9 cellular contexts compared by ENCODE assay signal in genomic region chr15:88627463-88627862, GRCh38. TPM values are rescaled to one million over a fixed set of nuclear protein-coding genes. Genes with fewer than 3 reads are reported as not detected.
DNase-seq lines count a peak whose midpoint lies in the region; ATAC-seq, FAIRE-seq and TF ChIP-seq lines count a peak whose summit lies in the region.
"Had no signal": no experiment of that assay in that cellular context is flagged by ENCODE, and none has a peak within 500 bp of the region (broad histone marks: within the 10 kb centered on the region; RNA-seq: fewer than 3 reads in every experiment).

No MANE protein-coding gene starts in this region.

- no peak for TF ChIP-seq CTCF in MM.1S (IDR thresholded peaks at IDR 0.05; ENCODE audit: low read length)
- TF ChIP-seq CTCF in natural killer cell (IDR thresholded peaks at IDR 0.05) = no peak
- no peak for TF ChIP-seq CTCF in mesothelial cell of epicardium (IDR thresholded peaks at IDR 0.05; ENCODE audit: unreplicated experiment)
- TF ChIP-seq CTCF in kidney (IDR thresholded peaks at IDR 0.05; ENCODE audit: borderline replicate concordance, extremely low read depth, insufficient read depth) = no peak

- H3K4me1 Mint-ChIP-seq in activated T-helper 17 cell treated with anti-CD3 and anti-CD28 coated beads, Interleukin-2, amount 50 U/mL, for 72 hours = peaks cover 43% of the 10 kb centered on the region
- peaks cover 34 to 60% of the 10 kb centered on the region in 2 donors for H3K4me1 Mint-ChIP-seq in natural killer cell
- H3K4me1 Mint-ChIP-seq in mesothelial cell of epicardium = peaks cover 26% of the 10 kb centered on the region

- peak overlapping the region; percentile 87 for H3K4me3 Mint-ChIP-seq in activated T-helper 17 cell treated with anti-CD3 and anti-CD28 coated beads, Interleukin-2, amount 50 U/mL, for 72 hours
- H3K4me3 Mint-ChIP-seq in natural killer cell (peak overlapping the region; percentile 66), mesothelial cell of epicardium (no peak overlapping the region)

- peaks cover 37% of the 10 kb centered on the region for H3K36me3 ChIP-seq in MM.1S (replicated peaks; ENCODE audit: insufficient read depth, low read length)
- H3K36me3 ChIP-seq in kidney (ENCODE audit: control insufficient read depth in 1 of 2, insufficient read depth in 2 of 2, low read length in 2 of 2) = peaks cover 16 to 19% of the 10 kb centered on the region in 2 donors

- H3K27ac Mint-ChIP-seq in activated T-helper 17 cell treated with anti-CD3 and anti-CD28 coated beads, Interleukin-2, amount 50 U/mL, for 72 hours = peak overlapping the region; percentile 89
- H3K27ac Mint-ChIP-seq in natural killer cell = peak overlapping the region; percentile 80
- H3K27ac Mint-ChIP-seq in mesothelial cell of epicardium = no peak overlapping the region

- H3K4me3 ChIP-seq in MM.1S (ENCODE audit: low read length) = no peak overlapping the region
- H3K4me3 ChIP-seq in kidney (ENCODE audit: low read length in 2 of 2) = no peak overlapping the region

- no peak for FAIRE-seq in kidney (lab: Jason Lieb, UNC)

- H3K27me3 ChIP-seq in MM.1S (replicated peaks; ENCODE audit: insufficient read depth, low read length) = no peaks in the 10 kb centered on the region

- H3K4me1 ChIP-seq in MM.1S (ENCODE audit: low read length) (peaks cover 71% of the 10 kb centered on the region), kidney (ENCODE audit: control insufficient read depth in 1 of 2, insufficient read depth in 1 of 2, low read depth in 1 of 2, low read length in 2 of 2) (peaks cover 0 to 11% of the 10 kb centered on the region in 2 donors)

- no peaks in the 10 kb centered on the region for H3K27me3 Mint-ChIP-seq in activated T-helper 17 cell treated with anti-CD3 and anti-CD28 coated beads, Interleukin-2, amount 50 U/mL, for 72 hours
- no peaks in the 10 kb centered on the region for H3K27me3 Mint-ChIP-seq in natural killer cell (ENCODE audit: low read depth in 2 of 2)
- H3K27me3 Mint-ChIP-seq in mesothelial cell of epicardium (ENCODE audit: low read depth) = no peaks in the 10 kb centered on the region

- DNase-seq in MM.1S (peak; percentile 88), natural killer cell (no peak), left ventricle myocardium superior (no peak), COLO829 (ENCODE audit: low spot score) (no peak), mesothelial cell of epicardium (ENCODE audit: low spot score in 2 of 2, unreplicated experiment in 2 of 2) (no peak), kidney (no peak)
- DNase-seq: NCI-H187 treated with DMSO at 0.1 percent for 48 hours had no signal

- no peaks in the 10 kb centered on the region for H3K9me3 Mint-ChIP-seq in activated T-helper 17 cell treated with anti-CD3 and anti-CD28 coated beads, Interleukin-2, amount 50 U/mL, for 72 hours
- H3K9me3 Mint-ChIP-seq in natural killer cell (no peaks in the 10 kb centered on the region), mesothelial cell of epicardium (no peaks in the 10 kb centered on the region)

- peaks cover 57% of the 10 kb centered on the region for H3F3A ChIP-seq in MM.1S (ENCODE audit: insufficient read depth, low read length)

- H3K36me3 Mint-ChIP-seq in activated T-helper 17 cell treated with anti-CD3 and anti-CD28 coated beads, Interleukin-2, amount 50 U/mL, for 72 hours (ENCODE audit: low read depth) = peaks cover 100% of the 10 kb centered on the region
- H3K36me3 Mint-ChIP-seq in natural killer cell (peaks cover 7% of the 10 kb centered on the region), mesothelial cell of epicardium (peaks cover 15% of the 10 kb centered on the region)

- intact Hi-C loops in natural killer cell (cut with micrococcal nuclease) (no loop called here), left ventricle myocardium superior (cut with micrococcal nuclease) (no loop called here), kidney (cut with DNase I) (no loop called here)

- no peaks in the 10 kb centered on the region for H3K9me2 ChIP-seq in MM.1S (replicated peaks; ENCODE audit: insufficient read depth, low read length)

- H2AFZ ChIP-seq in MM.1S (ENCODE audit: low read length) = no peak overlapping the region

- H3K9me3 ChIP-seq in MM.1S (replicated peaks; ENCODE audit: insufficient read depth, low read length) (no peaks in the 10 kb centered on the region), kidney (ENCODE audit: control insufficient read depth in 1 of 2, low read length in 2 of 2) (no peaks in the 10 kb centered on the region)

- H3K4me2 ChIP-seq in MM.1S (ENCODE audit: low read depth, low read length) = peak overlapping the region; percentile 45

- H4K20me1 ChIP-seq in MM.1S (ENCODE audit: insufficient read depth, low read length) = peaks cover 28% of the 10 kb centered on the region

- peak; percentile 29 for ATAC-seq in GM18909 (IDR thresholded peaks at IDR 0.05; ENCODE audit: poor library complexity, unreplicated experiment)
- peak; percentile 51 for ATAC-seq in activated T-helper 17 cell treated with anti-CD3 and anti-CD28 coated beads, Interleukin-2, amount 50 U/mL, for 72 hours (replicated peaks)
- ATAC-seq in natural killer cell = peak in 2 of 3 donors; percentile 41 to 44
- ATAC-seq in left ventricle myocardium superior = no peak

- H3K79me2 ChIP-seq in MM.1S (ENCODE audit: low read length) = peaks cover 98% of the 10 kb centered on the region

- H3K27ac ChIP-seq in MM.1S (ENCODE audit: low read length) = peak overlapping the region; percentile 84; the same call in 1 of the 2 replicates
- no peak overlapping the region for H3K27ac ChIP-seq in kidney (ENCODE audit: low read depth in 2 of 2, low read length in 2 of 2)

- H3K9ac ChIP-seq in MM.1S (ENCODE audit: low read length) (peak overlapping the region; percentile 38; the same call in 1 of the 2 replicates), kidney (ENCODE audit: low read length in 2 of 2) (no peak overlapping the region)

RNA-seq across cellular contexts. Expression of gene AEN, which starts 6.3 kb away (rescaled TPM):
- 10 to 100 TPM; 43.6 to 53.8 TPM for total RNA-seq in activated T-helper 17 cell treated with anti-CD3 and anti-CD28 coated beads, Interleukin-2, amount 50 U/mL, for 72 hours
- total RNA-seq in natural killer cell (10 to 100 TPM; 19.9 to 26.9 (median 20.9) TPM), left ventricle myocardium superior (9.8 TPM), mesothelial cell of epicardium (33.0 to 34.5 TPM (median 33.0 TPM) in 3 replicates), kidney (17.4 TPM)
- polyA plus RNA-seq in kidney (ENCODE audit: insufficient read depth, low read depth, low replicate concordance) = 6.2 TPM

RNA-seq across cellular contexts. Expression of gene ISG20, which starts 11.4 kb away (rescaled TPM):
- total RNA-seq in activated T-helper 17 cell treated with anti-CD3 and anti-CD28 coated beads, Interleukin-2, amount 50 U/mL, for 72 hours = 10 to 100 TPM; 34.9 to 89.7 TPM
- total RNA-seq in natural killer cell (100 to 1,000 TPM in 2 of 3 donors, 10 to 100 TPM in 1; 80.6 to 137 (median 116) TPM), left ventricle myocardium superior (3.6 TPM), mesothelial cell of epicardium (1.7 to 3.4 TPM (median 1.9 TPM) in 3 replicates), kidney (25.5 TPM)
- polyA plus RNA-seq in kidney (ENCODE audit: insufficient read depth, low read depth, low replicate concordance) = 7.3 TPM
